In the genomic region with DNA sequence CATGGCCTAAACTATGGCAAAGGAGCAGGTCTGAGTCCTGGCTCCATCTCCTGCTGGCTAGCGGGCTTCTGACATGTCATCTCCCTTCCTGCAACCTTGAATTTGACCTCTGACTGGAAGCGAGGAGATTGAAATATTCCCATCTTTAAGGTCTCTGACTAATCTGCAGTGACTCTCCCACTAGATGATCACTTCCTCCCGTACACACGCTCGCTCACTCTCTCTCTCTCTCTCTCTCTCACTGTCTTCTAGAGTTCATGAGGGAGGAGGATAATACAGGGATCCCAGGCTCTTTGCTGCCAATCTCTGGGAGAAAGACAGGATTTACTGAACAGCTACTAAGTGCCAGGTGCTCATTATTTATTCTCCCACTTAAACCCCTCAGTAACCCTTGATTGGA, we compare ENCODE assay signal across 10 cellular contexts.
A peak's percentile ranks its signal among the peaks of the same experiment; 100 is the strongest.
DNase-seq lines count a peak whose midpoint lies in the region; ATAC-seq and TF ChIP-seq lines count a peak whose summit lies in the region.
"Had no signal": no experiment of that assay in that cellular context is flagged by ENCODE, and none has a peak within 500 bp of the region (broad histone marks: within the 10 kb centered on the region; RNA-seq: fewer than 3 reads in every experiment).

No MANE protein-coding gene starts in this region.

- H3K4me1 ChIP-seq in heart right ventricle (peaks cover 3 to 45% (median 27%) of the 10 kb centered on the region in 9 donors), thoracic aorta (ENCODE audit: control insufficient read depth in 1 of 2, low read depth in 2 of 2) (peaks cover 40 to 84% of the 10 kb centered on the region in 2 donors), Karpas-422 (ENCODE audit: low read length) (no peaks in the 10 kb centered on the region)

- H3K9me3 ChIP-seq in heart right ventricle (no peaks in the 10 kb centered on the region), thoracic aorta (no peaks in the 10 kb centered on the region), Karpas-422 (ENCODE audit: low read length) (no peaks in the 10 kb centered on the region)

- ATAC-seq in heart right ventricle (peak in 5 of 8 donors; percentile 33 to 67 (median 51)), thoracic aorta (ENCODE audit: insufficient number of reproducible peaks, low FRiP score, low read depth) (no peak), HG02678 (IDR thresholded peaks at IDR 0.05; ENCODE audit: unreplicated experiment) (no peak), HG02981 (IDR thresholded peaks at IDR 0.05; ENCODE audit: unreplicated experiment) (no peak)

- peaks cover 2% of the 10 kb centered on the region for H3K27me3 Mint-ChIP-seq in activated CD4-positive, alpha-beta T cell treated with anti-CD3 and anti-CD28 coated beads, Interleukin-2, amount 10 ng/mL, durations not matched to agents 7 days and 5 days

- TF ChIP-seq CTCF in WI38 (IDR thresholded peaks at IDR 0.05; ENCODE audit: low read depth, low read length) (no peak), heart right ventricle (IDR thresholded peaks at IDR 0.05) (no peak), thoracic aorta (IDR thresholded peaks at IDR 0.05) (no peak)

- peak overlapping the region; percentile 39 for H3K27ac Mint-ChIP-seq in activated CD4-positive, alpha-beta T cell treated with anti-CD3 and anti-CD28 coated beads, Interleukin-2, amount 10 ng/mL, durations not matched to agents 7 days and 5 days

- CTCF ChIA-PET in activated CD4-positive, alpha-beta T cell treated with anti-CD3 and anti-CD28 coated beads, Interleukin-2, amount 10 ng/mL, durations not matched to agents 7 days and 5 days (lab: Charles Lee) = interaction anchor here (1.3 kb wide), 1 partner anchor 163 kb away, joined by 4 read pairs; no protein-coding TSS in a partner anchor

- H3K27me3 ChIP-seq in heart right ventricle (no peaks in the 10 kb centered on the region), thoracic aorta (replicated peaks; ENCODE audit: insufficient read depth) (no peaks in the 10 kb centered on the region), Karpas-422 (ENCODE audit: low read length) (no peaks in the 10 kb centered on the region)

- H3K4me3 Mint-ChIP-seq in activated CD4-positive, alpha-beta T cell treated with anti-CD3 and anti-CD28 coated beads, Interleukin-2, amount 10 ng/mL, durations not matched to agents 7 days and 5 days = no peak overlapping the region

- no peaks in the 10 kb centered on the region for H3K9me2 ChIP-seq in Karpas-422 (replicated peaks; ENCODE audit: insufficient read depth, low read length)

- peaks cover 29% of the 10 kb centered on the region for H3K4me1 Mint-ChIP-seq in activated CD4-positive, alpha-beta T cell treated with anti-CD3 and anti-CD28 coated beads, Interleukin-2, amount 10 ng/mL, durations not matched to agents 7 days and 5 days

- no peak overlapping the region for H3K4me2 ChIP-seq in Karpas-422 (ENCODE audit: low read depth, low read length, poor library complexity, severe bottlenecking)

- no peaks in the 10 kb centered on the region for H3K36me3 ChIP-seq in heart right ventricle
- no peaks in the 10 kb centered on the region for H3K36me3 ChIP-seq in thoracic aorta
- no peaks in the 10 kb centered on the region for H3K36me3 ChIP-seq in Karpas-422 (ENCODE audit: insufficient read depth, low read length)

- 57 to 65% methylated on average over 5 of the region's 5 CpGs for WGBS in heart right ventricle, 2 donors

- POLR2A ChIA-PET in activated CD4-positive, alpha-beta T cell treated with anti-CD3 and anti-CD28 coated beads, Interleukin-2, amount 10 ng/mL, durations not matched to agents 7 days and 5 days (lab: Charles Lee) = no interaction called here

- H3K36me3 Mint-ChIP-seq in activated CD4-positive, alpha-beta T cell treated with anti-CD3 and anti-CD28 coated beads, Interleukin-2, amount 10 ng/mL, durations not matched to agents 7 days and 5 days (ENCODE audit: low read depth) = no peaks in the 10 kb centered on the region

- intact Hi-C loops in heart right ventricle (cut with DNase I) = loop anchor here in 5 of 10 donors (10.0 kb wide), 2 partner anchors 161 to 421 kb away; a partner anchor contains a TSS

- no peak overlapping the region for H3K9ac ChIP-seq in Karpas-422 (ENCODE audit: low read length)

- peak overlapping the region in 7 of 10 donors; percentile 0 to 66 (median 49) for H3K27ac ChIP-seq in heart right ventricle
- H3K27ac ChIP-seq in thoracic aorta = peak overlapping the region; percentile 75 to 82
- H3K27ac ChIP-seq in Karpas-422 (ENCODE audit: low read length) = no peak overlapping the region

- no peaks in the 10 kb centered on the region for H3K79me2 ChIP-seq in Karpas-422 (ENCODE audit: low read length)

- H3K4me3 ChIP-seq in WI38 (ENCODE audit: low read depth, low read length) (0 out of 2 replicates have a peak overlapping the region, but pooled peaks have one; percentile 27), heart right ventricle (no peak overlapping the region), thoracic aorta (peak overlapping the region; percentile 60), Karpas-422 (ENCODE audit: low read length) (no peak overlapping the region)

- DNase-seq in activated CD4-positive, alpha-beta T cell treated with anti-CD3 and anti-CD28 coated beads, Interleukin-2, amount 10 ng/mL, durations not matched to agents 7 days and 5 days = no peak
- DNase-seq in activated CD4-positive, alpha-beta T cell treated with anti-CD3 and anti-CD28 coated beads for 4 hours = no peak
- no peak for DNase-seq in heart right ventricle
- no peak for DNase-seq in thoracic aorta (ENCODE audit: low spot score)
- DNase-seq in Karpas-422 = no peak
- DNase-seq: ACHN, dermis blood vessel endothelial cell had no signal

- H3K9me3 Mint-ChIP-seq in activated CD4-positive, alpha-beta T cell treated with anti-CD3 and anti-CD28 coated beads, Interleukin-2, amount 10 ng/mL, durations not matched to agents 7 days and 5 days = no peaks in the 10 kb centered on the region

- no peak overlapping the region for H2AFZ ChIP-seq in Karpas-422 (ENCODE audit: low read length)

- H4K20me1 ChIP-seq in Karpas-422 (ENCODE audit: insufficient read depth, low read depth, low read length) = no peaks in the 10 kb centered on the region

Comparison
In these comparisons a context has a peak if more than half of its experiments do, and no peak if none do; other contexts are left out.
1. H3K4me3 ChIP-seq: peak in WI38 (single experiment) and thoracic aorta (single experiment); none in heart right ventricle (0 of 10) and Karpas-422 (single experiment).
2. ATAC-seq: peak in heart right ventricle (5 of 8); none in thoracic aorta (single experiment), HG02678 (single experiment) and HG02981 (single experiment).